In the genomic region with DNA sequence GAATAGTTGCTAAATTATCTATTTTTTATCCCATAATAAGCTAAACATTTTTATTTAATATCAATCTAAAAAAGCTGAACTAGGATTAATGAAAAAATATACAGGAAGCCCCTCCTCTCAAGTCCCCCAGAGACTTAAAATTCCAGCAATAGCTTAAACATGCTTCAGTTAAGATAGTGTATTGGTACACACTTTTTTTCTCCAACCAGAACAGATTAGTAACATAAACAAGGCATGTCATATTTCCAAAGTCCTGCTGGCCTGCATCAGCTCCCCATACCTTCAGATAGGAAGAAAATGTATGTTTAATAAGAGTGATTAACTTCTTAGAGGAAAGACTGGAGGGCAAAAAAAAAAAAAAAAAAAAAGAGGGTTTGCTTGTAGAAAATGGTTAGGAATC, we compare ENCODE assay signal across 16 cellular contexts. TPM values are rescaled to one million over a fixed set of nuclear protein-coding genes. Genes with fewer than 3 reads are reported as not detected.
DNase-seq lines count a peak whose midpoint lies in the region; ATAC-seq and TF ChIP-seq lines count a peak whose summit lies in the region.
"Had no signal": no experiment of that assay in that cellular context is flagged by ENCODE, and none has a peak within 500 bp of the region (broad histone marks: within the 10 kb centered on the region; RNA-seq: fewer than 3 reads in every experiment).

No MANE protein-coding gene starts in this region.

- H3K27me3 Mint-ChIP-seq in endodermal cell (ENCODE audit: insufficient read depth): peaks cover 28% of the 10 kb centered on the region

- H3K27ac ChIP-seq in left ventricle myocardium inferior (replicated peaks) (peak overlapping the region; percentile 92), endodermal cell (ENCODE audit: low read depth, low read length) (no peak overlapping the region), hepatocyte (no peak overlapping the region)
- H3K27ac ChIP-seq: A549, BLaER1 had no signal

- DNase-seq in left ventricle myocardium inferior (no peak), left ventricle myocardium superior (no peak), endodermal cell (no peak), hepatocyte (ENCODE audit: low spot score) (no peak), GM20000 (ENCODE audit: low spot score) (no peak), AG20443 (ENCODE audit: low spot score) (no peak)
- DNase-seq: Caco-2; CD8-positive, alpha-beta memory T cell; DND-41; GDM1 had no signal

- H3K79me2 ChIP-seq in hepatocyte: peaks cover 12% of the 10 kb centered on the region

- H3K36me3 Mint-ChIP-seq in endodermal cell (ENCODE audit: low read depth): peaks cover 41% of the 10 kb centered on the region
- H3K36me3 Mint-ChIP-seq: CD8-positive, alpha-beta memory T cell had no signal

- H3K4me3 ChIP-seq in left ventricle myocardium inferior (peak overlapping the region; percentile 73), endodermal cell (ENCODE audit: low read length) (no peak overlapping the region), hepatocyte (no peak overlapping the region)
- H3K4me3 ChIP-seq: A549, BLaER1, HAP-1 had no signal

- H3K27me3 ChIP-seq in left ventricle myocardium inferior (ENCODE audit: low read depth): peaks cover 47% of the 10 kb centered on the region
- H3K27me3 ChIP-seq in endodermal cell (ENCODE audit: control insufficient read depth, insufficient read depth, low read length, poor library complexity, severe bottlenecking): peaks cover 35% of the 10 kb centered on the region
- H3K27me3 ChIP-seq in hepatocyte: peaks cover 44% of the 10 kb centered on the region

- peak overlapping the region; percentile 50 for H3K4me2 ChIP-seq in hepatocyte
- H3K4me2 ChIP-seq: A549, BLaER1 had no signal

- H3K36me3 ChIP-seq in left ventricle myocardium inferior (peaks cover 41% of the 10 kb centered on the region), endodermal cell (ENCODE audit: control insufficient read depth, insufficient read depth, low read length) (peaks cover 46% of the 10 kb centered on the region), hepatocyte (replicated peaks; ENCODE audit: insufficient read depth, low read depth) (no peaks in the 10 kb centered on the region)
- H3K36me3 ChIP-seq: BLaER1 had no signal

- no peak overlapping the region for H3K27ac Mint-ChIP-seq in endodermal cell
- H3K27ac Mint-ChIP-seq: CD8-positive, alpha-beta memory T cell had no signal

- intact Hi-C loops in left ventricle myocardium inferior (cut with micrococcal nuclease) (no loop called here), left ventricle myocardium superior (cut with micrococcal nuclease) (no loop called here)

- ATAC-seq in left ventricle myocardium superior: no peak
- ATAC-seq in GM19455 (IDR thresholded peaks at IDR 0.05; ENCODE audit: unreplicated experiment): no peak
- ATAC-seq: A549 had no signal

- no peak overlapping the region for H2AFZ ChIP-seq in hepatocyte

- H3K4me1 ChIP-seq in left ventricle myocardium inferior (peaks cover 86% of the 10 kb centered on the region), endodermal cell (ENCODE audit: control insufficient read depth, insufficient read depth, low read length) (peaks cover 12% of the 10 kb centered on the region), hepatocyte (ENCODE audit: insufficient read depth) (no peaks in the 10 kb centered on the region)
- H3K4me1 ChIP-seq: Caco-2 had no signal

- no peaks in the 10 kb centered on the region for H3K9me3 ChIP-seq in left ventricle myocardium inferior (replicated peaks)
- H3K9me3 ChIP-seq in endodermal cell (ENCODE audit: control insufficient read depth, low read length): no peaks in the 10 kb centered on the region
- no peaks in the 10 kb centered on the region for H3K9me3 ChIP-seq in hepatocyte (ENCODE audit: low read depth)
- H3K9me3 ChIP-seq: A549, BLaER1, Caco-2, HAP-1 had no signal

- H4K20me1 ChIP-seq in hepatocyte (ENCODE audit: insufficient read depth, poor library complexity, severe bottlenecking): no peaks in the 10 kb centered on the region
- H4K20me1 ChIP-seq: BLaER1 had no signal

- H3K9ac ChIP-seq in endodermal cell (ENCODE audit: extremely low read depth, low read length, poor library complexity, severe bottlenecking): no peak overlapping the region
- H3K9ac ChIP-seq: BLaER1 had no signal

- H3K4me3 Mint-ChIP-seq in endodermal cell: peak overlapping the region; percentile 6
- H3K4me3 Mint-ChIP-seq: CD8-positive, alpha-beta memory T cell had no signal

- no peaks in the 10 kb centered on the region for H3K9me3 Mint-ChIP-seq in endodermal cell

- no peaks in the 10 kb centered on the region for H3K9me2 ChIP-seq in hepatocyte (replicated peaks; ENCODE audit: insufficient read depth)

- TF ChIP-seq CTCF in left ventricle myocardium inferior (IDR thresholded peaks at IDR 0.05; ENCODE audit: borderline replicate concordance): no peak
- TF ChIP-seq CTCF in endodermal cell (conservative IDR thresholded peaks at IDR 0.05): no peak
- TF ChIP-seq CTCF in hepatocyte (IDR thresholded peaks at IDR 0.05; ENCODE audit: poor library complexity): no peak
- TF ChIP-seq CTCF in GM20000 (IDR thresholded peaks at IDR 0.05; ENCODE audit: extremely low read depth, missing control alignments): no peak

- H3K4me1 Mint-ChIP-seq in endodermal cell: peaks cover 39% of the 10 kb centered on the region

RNA-seq across cellular contexts. Expression of a gene that starts 7.1 kb away (rescaled TPM):
- 83.9 TPM for total RNA-seq in left ventricle myocardium inferior
- total RNA-seq in left ventricle myocardium superior: 193 TPM
- 10 to 100 TPM; 18.6 to 35.2 TPM for total RNA-seq in endodermal cell
- 1.9 TPM for polyA plus RNA-seq in endodermal cell (2013, experiment 1 of 2)
- polyA plus RNA-seq in endodermal cell (2013, experiment 2 of 2): 2.3 TPM
- 14.7 and 14.8 TPM in 2 replicates for total RNA-seq in hepatocyte
- 2.4 and 4.5 TPM in 2 replicates for polyA plus RNA-seq in hepatocyte
- total RNA-seq: CD8-positive, alpha-beta memory T cell; HT-29 had no signal
- polyA plus RNA-seq: AG04450; CD8-positive, alpha-beta memory T cell had no signal
